In the genomic region with DNA sequence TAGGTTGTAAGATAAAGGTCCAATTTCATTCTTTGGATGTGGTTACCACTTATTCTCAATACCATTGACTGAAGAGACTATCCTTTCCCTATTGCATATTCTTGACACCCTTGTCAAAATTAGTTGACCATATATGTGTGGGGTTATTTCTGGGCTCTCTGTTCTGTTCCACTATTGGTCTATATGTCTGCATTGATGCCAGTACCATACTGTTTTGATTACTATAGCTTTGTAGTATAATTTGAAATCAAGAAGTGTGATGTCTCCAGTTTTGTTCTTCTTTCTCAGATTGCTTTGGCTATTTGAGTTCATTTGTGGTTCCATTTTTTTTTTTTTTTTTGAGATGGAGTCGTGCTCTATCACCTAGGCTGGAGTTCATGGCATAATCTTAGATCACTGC, we compare ENCODE assay signal across 42 cellular contexts. TPM values are rescaled to one million over a fixed set of nuclear protein-coding genes. Genes with fewer than 3 reads are reported as not detected.
"Had no signal": no experiment of that assay in that cellular context is flagged by ENCODE, and none has a peak within 500 bp of the region (broad histone marks: within the 10 kb centered on the region; RNA-seq: fewer than 3 reads in every experiment).

No MANE protein-coding gene starts in this region.

- H3K27ac ChIP-seq: adrenal gland, ascending aorta, body of pancreas, brain microvascular endothelial cell, breast epithelium, cardiac muscle cell had no signal

- H3K4me1 ChIP-seq: adrenal gland, ascending aorta, body of pancreas, breast epithelium had no signal

- H3K4me3 Mint-ChIP-seq: activated naive CD4-positive, alpha-beta T cell treated with anti-CD3 and anti-CD28 coated beads for 36 hours; activated naive CD4-positive, alpha-beta T cell treated with anti-CD3 and anti-CD28 coated beads, Interleukin-2, amount 10 ng/mL, durations not matched to agents 7 days and 5 days; activated naive CD4-positive, alpha-beta T cell treated with anti-CD3 and anti-CD28 coated beads, Interleukin-2, amount 50 U/mL, for 24 hours; activated naive CD8-positive, alpha-beta T cell; activated naive CD8-positive, alpha-beta T cell treated with anti-CD3 and anti-CD28 coated beads for 36 hours; activated naive CD8-positive, alpha-beta T cell treated with anti-CD3 and anti-CD28 coated beads, Interleukin-2, amount 10 ng/mL, durations not matched to agents 7 days and 5 days; activated naive CD8-positive, alpha-beta T cell treated with anti-CD3 and anti-CD28 coated beads, Interleukin-2, amount 50 U/mL, for 24 hours; activated T-cell treated with anti-CD3 and anti-CD28 coated beads, Interleukin-2, amount 50 U/mL, for 24 hours; activated T-cell treated with anti-CD3 and anti-CD28 coated beads, Interleukin-2, amount 50 U/mL, for 4 hours; activated T-cell treated with anti-CD3 and anti-CD28 coated beads, Interleukin-2, amount 50 U/mL, for 72 hours; activated T-helper 1 cell treated with anti-CD3 and anti-CD28 coated beads, Interleukin-12 subunit alpha, Interleukin-12 subunit beta, Interleukin-2, Interleukin-4 antibody, amounts not matched to agents 30 ng/mL and 10 ng/mL and 1 ng/mL, durations not matched to agents 14 hours and 24 hours and 36 hours; activated T-helper 17 cell treated with anti-CD3 and anti-CD28 coated beads, Interleukin-2, amount 50 U/mL, for 72 hours; brain; central memory CD8-positive, alpha-beta T cell had no signal

- DNase-seq: activated effector memory CD4-positive, alpha-beta T cell treated with anti-CD3 and anti-CD28 coated beads, Interleukin-2, amount 50 U/mL, for 16 hours; activated effector memory CD4-positive, alpha-beta T cell treated with Interleukin-2 at 50 U/mL for 16 hours; activated gamma-delta T cell; activated gamma-delta T cell treated with Interleukin-2 at 50 U/mL for 16 hours; activated naive CD4-positive, alpha-beta T cell; activated naive CD4-positive, alpha-beta T cell treated with anti-CD3 and anti-CD28 coated beads for 36 hours; activated naive CD4-positive, alpha-beta T cell treated with anti-CD3 and anti-CD28 coated beads, Interleukin-2, amount 10 ng/mL, durations not matched to agents 7 days and 5 days; activated naive CD4-positive, alpha-beta T cell treated with anti-CD3 and anti-CD28 coated beads, Interleukin-2, amount 50 U/mL, for 16 hours; activated naive CD4-positive, alpha-beta T cell treated with Interleukin-2 at 50 U/mL for 16 hours; activated naive CD8-positive, alpha-beta T cell treated with anti-CD3 and anti-CD28 coated beads for 36 hours; activated naive CD8-positive, alpha-beta T cell treated with anti-CD3 and anti-CD28 coated beads, Interleukin-2, amount 10 ng/mL, durations not matched to agents 7 days and 5 days; activated naive CD8-positive, alpha-beta T cell treated with anti-CD3 and anti-CD28 coated beads, Interleukin-2, amount 50 U/mL, for 24 hours; activated T-cell treated with anti-CD3 and anti-CD28 coated beads, Interleukin-2, amount 50 U/mL, for 24 hours; activated T-cell treated with anti-CD3 and anti-CD28 coated beads, Interleukin-2, amount 50 U/mL, for 4 hours; activated T-cell treated with anti-CD3 and anti-CD28 coated beads, Interleukin-2, amount 50 U/mL, for 48 hours; activated T-cell treated with anti-CD3 and anti-CD28 coated beads, Interleukin-2, amount 50 U/mL, for 72 hours; adrenal gland; amniotic stem cell; amygdala; anterior cingulate cortex; aorta; body of pancreas; brain microvascular endothelial cell; caudate nucleus; central memory CD4-positive, alpha-beta T cell; cerebellar nuclear complex had no signal

- FAIRE-seq: astrocyte, bronchial epithelial cell had no signal

- ATAC-seq: activated naive CD4-positive, alpha-beta T cell treated with anti-CD3 and anti-CD28 coated beads, Interleukin-2, amount 50 U/mL, for 72 hours; activated naive CD8-positive, alpha-beta T cell treated with anti-CD3 and anti-CD28 coated beads, Interleukin-2, amount 50 U/mL, for 24 hours; activated T-cell treated with anti-CD3 and anti-CD28 coated beads, Interleukin-2, amount 50 U/mL, for 4 hours; activated T-cell treated with anti-CD3 and anti-CD28 coated beads, Interleukin-2, amount 50 U/mL, for 72 hours; activated T-helper 17 cell treated with anti-CD3 and anti-CD28 coated beads, Interleukin-2, amount 50 U/mL, for 72 hours; body of pancreas had no signal

- H3K36me3 Mint-ChIP-seq: activated naive CD4-positive, alpha-beta T cell treated with anti-CD3 and anti-CD28 coated beads, Interleukin-2, amount 10 ng/mL, durations not matched to agents 7 days and 5 days; activated naive CD4-positive, alpha-beta T cell treated with anti-CD3 and anti-CD28 coated beads, Interleukin-2, amount 50 U/mL, for 72 hours; activated naive CD8-positive, alpha-beta T cell; activated naive CD8-positive, alpha-beta T cell treated with anti-CD3 and anti-CD28 coated beads for 36 hours; activated naive CD8-positive, alpha-beta T cell treated with anti-CD3 and anti-CD28 coated beads, Interleukin-2, amount 10 ng/mL, durations not matched to agents 7 days and 5 days; brain had no signal

- H3K36me3 ChIP-seq: adrenal gland, ascending aorta, brain microvascular endothelial cell, breast epithelium, cardiac muscle cell had no signal

- H3K27ac Mint-ChIP-seq: activated naive CD4-positive, alpha-beta T cell treated with anti-CD3 and anti-CD28 coated beads for 36 hours; activated naive CD4-positive, alpha-beta T cell treated with anti-CD3 and anti-CD28 coated beads, Interleukin-2, amount 10 ng/mL, durations not matched to agents 7 days and 5 days; activated naive CD4-positive, alpha-beta T cell treated with anti-CD3 and anti-CD28 coated beads, Interleukin-2, amount 50 U/mL, for 72 hours; activated naive CD8-positive, alpha-beta T cell; activated naive CD8-positive, alpha-beta T cell treated with anti-CD3 and anti-CD28 coated beads for 36 hours; activated naive CD8-positive, alpha-beta T cell treated with anti-CD3 and anti-CD28 coated beads, Interleukin-2, amount 10 ng/mL, durations not matched to agents 7 days and 5 days; activated naive CD8-positive, alpha-beta T cell treated with anti-CD3 and anti-CD28 coated beads, Interleukin-2, amount 50 U/mL, for 24 hours; activated T-cell treated with anti-CD3 and anti-CD28 coated beads, Interleukin-2, amount 50 U/mL, for 24 hours; activated T-cell treated with anti-CD3 and anti-CD28 coated beads, Interleukin-2, amount 50 U/mL, for 72 hours; activated T-helper 1 cell treated with anti-CD3 and anti-CD28 coated beads, Interleukin-12 subunit alpha, Interleukin-12 subunit beta, Interleukin-2, Interleukin-4 antibody, amounts not matched to agents 30 ng/mL and 10 ng/mL and 1 ng/mL, durations not matched to agents 14 hours and 24 hours and 36 hours; activated T-helper 17 cell treated with anti-CD3 and anti-CD28 coated beads, Interleukin-2, amount 50 U/mL, for 72 hours; activated T-helper 2 cell treated with anti-CD3 and anti-CD28 coated beads, Interferon-gamma antibody, Interleukin-2, Interleukin-4, amounts not matched to agents 10 μg/mL and 5 μg/mL and 100 μg/mL, durations not matched to agents 14 hours and 24 hours and 36 hours; brain had no signal

- H3K4me3 ChIP-seq: adrenal gland, ascending aorta, body of pancreas, breast epithelium, cardiac muscle cell had no signal

- H3K4me1 Mint-ChIP-seq: activated naive CD4-positive, alpha-beta T cell treated with anti-CD3 and anti-CD28 coated beads, Interleukin-2, amount 10 ng/mL, durations not matched to agents 7 days and 5 days; activated naive CD4-positive, alpha-beta T cell treated with anti-CD3 and anti-CD28 coated beads, Interleukin-2, amount 50 U/mL, for 24 hours; activated naive CD8-positive, alpha-beta T cell treated with anti-CD3 and anti-CD28 coated beads for 36 hours; activated naive CD8-positive, alpha-beta T cell treated with anti-CD3 and anti-CD28 coated beads, Interleukin-2, amount 10 ng/mL, durations not matched to agents 7 days and 5 days; activated naive CD8-positive, alpha-beta T cell treated with anti-CD3 and anti-CD28 coated beads, Interleukin-2, amount 50 U/mL, for 24 hours; brain; central memory CD8-positive, alpha-beta T cell had no signal

- H3K27me3 ChIP-seq: adrenal gland, ascending aorta, body of pancreas, brain microvascular endothelial cell, breast epithelium had no signal

- H3K9me3 Mint-ChIP-seq: activated naive CD4-positive, alpha-beta T cell treated with anti-CD3 and anti-CD28 coated beads for 36 hours; activated naive CD4-positive, alpha-beta T cell treated with anti-CD3 and anti-CD28 coated beads, Interleukin-2, amount 50 U/mL, for 24 hours; activated naive CD4-positive, alpha-beta T cell treated with anti-CD3 and anti-CD28 coated beads, Interleukin-2, amount 50 U/mL, for 72 hours; activated T-cell treated with anti-CD3 and anti-CD28 coated beads, Interleukin-2, amount 50 U/mL, for 4 hours; activated T-helper 17 cell treated with anti-CD3 and anti-CD28 coated beads, Interleukin-2, amount 50 U/mL, for 72 hours; activated T-helper 2 cell treated with anti-CD3 and anti-CD28 coated beads, Interferon-gamma antibody, Interleukin-2, Interleukin-4, amounts not matched to agents 10 μg/mL and 5 μg/mL and 100 μg/mL, durations not matched to agents 14 hours and 24 hours and 36 hours; central memory CD8-positive, alpha-beta T cell had no signal

- H3K9me3 ChIP-seq: adrenal gland, ascending aorta, body of pancreas, breast epithelium had no signal

RNA-seq across cellular contexts. Expression of gene RAET1E, which starts 25.7 kb away (rescaled TPM):
- total RNA-seq: activated naive CD4-positive, alpha-beta T cell treated with anti-CD3 and anti-CD28 coated beads for 36 hours; activated naive CD8-positive, alpha-beta T cell treated with anti-CD3 and anti-CD28 coated beads for 36 hours; activated naive CD8-positive, alpha-beta T cell treated with anti-CD3 and anti-CD28 coated beads, Interleukin-2, amount 10 ng/mL, durations not matched to agents 7 days and 5 days; activated T-cell treated with anti-CD3 and anti-CD28 coated beads, Interleukin-2, amount 50 U/mL, for 4 hours; activated T-cell treated with anti-CD3 and anti-CD28 coated beads, Interleukin-2, amount 50 U/mL, for 72 hours; activated T-helper 1 cell treated with anti-CD3 and anti-CD28 coated beads, Interleukin-12 subunit alpha, Interleukin-12 subunit beta, Interleukin-2, Interleukin-4 antibody, amounts not matched to agents 30 ng/mL and 10 ng/mL and 1 ng/mL, durations not matched to agents 14 hours and 24 hours and 36 hours; activated T-helper 2 cell treated with anti-CD3 and anti-CD28 coated beads, Interferon-gamma antibody, Interleukin-2, Interleukin-4, amounts not matched to agents 10 μg/mL and 5 μg/mL and 100 μg/mL, durations not matched to agents 14 hours and 24 hours and 36 hours; ascending aorta; astrocyte; body of pancreas; cardiac muscle cell; cardiac septum; cerebellum; chondrocyte had no signal
- polyA plus RNA-seq: cardiac muscle cell had no signal

RNA-seq across cellular contexts. Expression of gene RAET1G, which starts 50.7 kb away (rescaled TPM):
- total RNA-seq: activated naive CD4-positive, alpha-beta T cell treated with anti-CD3 and anti-CD28 coated beads for 36 hours; activated naive CD4-positive, alpha-beta T cell treated with anti-CD3 and anti-CD28 coated beads, Interleukin-2, amount 50 U/mL, for 72 hours; activated naive CD8-positive, alpha-beta T cell treated with anti-CD3 and anti-CD28 coated beads for 36 hours; activated naive CD8-positive, alpha-beta T cell treated with anti-CD3 and anti-CD28 coated beads, Interleukin-2, amount 10 ng/mL, durations not matched to agents 7 days and 5 days; activated T-cell treated with anti-CD3 and anti-CD28 coated beads, Interleukin-2, amount 50 U/mL, for 4 hours; activated T-cell treated with anti-CD3 and anti-CD28 coated beads, Interleukin-2, amount 50 U/mL, for 72 hours; activated T-helper 17 cell treated with anti-CD3 and anti-CD28 coated beads, Interleukin-2, amount 50 U/mL, for 72 hours; activated T-helper 2 cell treated with anti-CD3 and anti-CD28 coated beads, Interferon-gamma antibody, Interleukin-2, Interleukin-4, amounts not matched to agents 10 μg/mL and 5 μg/mL and 100 μg/mL, durations not matched to agents 14 hours and 24 hours and 36 hours; ascending aorta; astrocyte; body of pancreas; cardiac muscle cell; cerebellum had no signal
- polyA plus RNA-seq: cardiac muscle cell had no signal
